11 cellular contexts compared by ENCODE assay signal in the genomic region with DNA sequence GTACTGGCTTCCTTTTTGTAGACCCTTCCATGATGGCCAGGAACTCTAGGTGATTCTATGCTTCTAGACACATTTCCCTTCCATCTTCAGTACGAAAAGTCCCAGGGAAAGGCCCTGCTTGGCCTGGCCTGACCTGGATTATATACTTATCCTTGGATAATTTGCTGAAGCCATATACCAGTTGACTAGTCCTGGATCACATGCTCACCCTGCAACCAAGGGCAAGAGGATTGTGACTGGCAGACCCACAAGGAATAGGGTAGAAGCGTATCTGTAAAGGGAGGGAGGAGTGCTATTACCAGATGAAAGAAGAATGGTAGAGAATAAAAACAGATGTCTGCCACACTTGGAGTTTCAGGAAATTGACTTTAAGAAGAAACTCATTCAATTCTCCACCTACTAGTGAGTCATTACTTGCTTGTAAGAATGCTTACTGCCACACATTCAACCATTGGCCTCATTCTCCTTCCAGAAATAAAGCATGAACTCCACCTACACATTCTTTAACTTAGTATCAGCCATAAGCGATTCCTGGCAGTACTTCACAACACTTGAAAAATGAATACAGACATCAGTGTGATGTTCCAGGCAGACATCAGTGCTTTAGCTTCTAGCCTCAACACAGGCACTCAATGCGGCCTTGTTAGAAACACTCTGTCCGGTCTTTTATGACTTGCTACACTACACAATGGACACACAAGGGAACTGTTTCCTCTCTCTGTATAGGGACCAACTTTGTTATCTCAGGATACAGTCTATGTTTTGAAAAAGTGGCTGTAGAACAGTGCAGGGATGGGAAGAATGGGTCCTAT.
DNase-seq lines count a peak whose midpoint lies in the region; TF ChIP-seq lines count a peak whose summit lies in the region.
"Had no signal": no experiment of that assay in that cellular context is flagged by ENCODE, and none has a peak within 500 bp of the region (broad histone marks: within the 10 kb centered on the region; RNA-seq: fewer than 3 reads in every experiment).

No MANE protein-coding gene starts in this region.

- H3K9me3 Mint-ChIP-seq in T-helper 2 cell treated with Interferon-gamma antibody and Interleukin-4, amounts not matched to agents 5 μg/mL and 100 μg/mL, for 36 hours = peaks cover 5% of the 10 kb centered on the region
- H3K9me3 Mint-ChIP-seq: memory B cell had no signal

- intact Hi-C loops in left ventricle myocardium inferior (cut with micrococcal nuclease) (no loop called here), adrenal gland (cut with DNase I) (no loop called here)

- WGBS in adrenal gland, 4 donors = 89 to 94% (median 92%) methylated on average over 5 of the region's 5 CpGs

- H3K4me1 ChIP-seq in left ventricle myocardium inferior (peaks cover 86% of the 10 kb centered on the region), stomach smooth muscle (ENCODE audit: control insufficient read depth, insufficient read depth, low read length) (peaks cover 39% of the 10 kb centered on the region), adrenal gland (replicated peaks in 1 of 2) (peaks cover 0 to 40% of the 10 kb centered on the region in 2 donors)

- TF ChIP-seq CTCF in left ventricle myocardium inferior (IDR thresholded peaks at IDR 0.05; ENCODE audit: borderline replicate concordance) = no peak
- TF ChIP-seq CTCF in adrenal gland (IDR thresholded peaks at IDR 0.05) = no peak

- peaks cover 2% of the 10 kb centered on the region for H3K27me3 Mint-ChIP-seq in T-helper 2 cell treated with Interferon-gamma antibody and Interleukin-4, amounts not matched to agents 5 μg/mL and 100 μg/mL, for 36 hours (ENCODE audit: low read depth)

- no peak overlapping the region for H3K4me3 ChIP-seq in left ventricle myocardium inferior
- H3K4me3 ChIP-seq in stomach smooth muscle (ENCODE audit: low read length in 2 of 2) = no peak overlapping the region
- H3K4me3 ChIP-seq in adrenal gland = no peak overlapping the region

- DNase-seq in T-helper 2 cell treated with Interferon-gamma antibody and Interleukin-4, amounts not matched to agents 5 μg/mL and 100 μg/mL, for 36 hours (ENCODE audit: low spot score) = peak; percentile 19
- DNase-seq in T-helper 2 cell (no peak), amniotic epithelial cell (ENCODE audit: low read depth) (peak; percentile 91), left ventricle myocardium inferior (no peak), NCI-H748 (lab: John Stamatoyannopoulos, UW; ENCODE audit: unreplicated experiment) (no peak), adrenal gland (no peak), DMS79 treated with DMSO at 0.1 percent for 48 hours (lab: John Stamatoyannopoulos, UW) (no peak)
- DNase-seq: 8988T; activated CD4-positive, alpha-beta T cell treated with anti-CD3 and anti-CD28 coated beads for 48 hours had no signal

- TF ChIP-seq POLR2A in adrenal gland (IDR thresholded peaks at IDR 0.05) = no peak

- no peak overlapping the region for H3K4me3 Mint-ChIP-seq in T-helper 2 cell treated with Interferon-gamma antibody and Interleukin-4, amounts not matched to agents 5 μg/mL and 100 μg/mL, for 36 hours
- H3K4me3 Mint-ChIP-seq: memory B cell had no signal

- no peak overlapping the region for H3K9ac ChIP-seq in stomach smooth muscle (ENCODE audit: low read length in 2 of 2)

- H3K9me3 ChIP-seq in left ventricle myocardium inferior (replicated peaks) (no peaks in the 10 kb centered on the region), stomach smooth muscle (ENCODE audit: control insufficient read depth in 2 of 2, low read length in 2 of 2) (no peaks in the 10 kb centered on the region), adrenal gland (replicated peaks in 1 of 3) (no peaks in the 10 kb centered on the region)

- H3K27ac Mint-ChIP-seq in T-helper 2 cell treated with Interferon-gamma antibody and Interleukin-4, amounts not matched to agents 5 μg/mL and 100 μg/mL, for 36 hours = no peak overlapping the region
- H3K27ac Mint-ChIP-seq: memory B cell had no signal

- no peaks in the 10 kb centered on the region for H3K27me3 ChIP-seq in left ventricle myocardium inferior (ENCODE audit: low read depth)
- H3K27me3 ChIP-seq in stomach smooth muscle (ENCODE audit: control insufficient read depth in 1 of 2, insufficient read depth in 2 of 2, low read length in 2 of 2) = no peaks in the 10 kb centered on the region
- no peaks in the 10 kb centered on the region for H3K27me3 ChIP-seq in adrenal gland

- H3K27ac ChIP-seq in left ventricle myocardium inferior (replicated peaks) (peak overlapping the region; percentile 66), stomach smooth muscle (ENCODE audit: low read length) (peak overlapping the region; percentile 42), adrenal gland (no peak overlapping the region)

- peaks cover 6% of the 10 kb centered on the region for H3K36me3 Mint-ChIP-seq in T-helper 2 cell treated with Interferon-gamma antibody and Interleukin-4, amounts not matched to agents 5 μg/mL and 100 μg/mL, for 36 hours (ENCODE audit: low read depth)
- H3K36me3 Mint-ChIP-seq: memory B cell had no signal

- peaks cover 31% of the 10 kb centered on the region for H3K4me1 Mint-ChIP-seq in T-helper 2 cell treated with Interferon-gamma antibody and Interleukin-4, amounts not matched to agents 5 μg/mL and 100 μg/mL, for 36 hours (ENCODE audit: low read depth)
- H3K4me1 Mint-ChIP-seq: memory B cell had no signal

- H3K36me3 ChIP-seq in left ventricle myocardium inferior = peaks cover 15% of the 10 kb centered on the region
- H3K36me3 ChIP-seq in stomach smooth muscle (ENCODE audit: control insufficient read depth in 2 of 2, insufficient read depth in 2 of 2, low read length in 2 of 2) = peaks cover 2 to 7% of the 10 kb centered on the region in 2 donors
- H3K36me3 ChIP-seq in adrenal gland (replicated peaks in 1 of 2) = no peaks in the 10 kb centered on the region

Comparison
In these comparisons a context has a peak if more than half of its experiments do, and no peak if none do; other contexts are left out.
1. DNase-seq: peak in T-helper 2 cell treated with Interferon-gamma antibody and Interleukin-4, amounts not matched to agents 5 μg/mL and 100 μg/mL, for 36 hours (single experiment) and amniotic epithelial cell (single experiment); none in T-helper 2 cell (0 of 5), left ventricle myocardium inferior (single experiment), NCI-H748 (single experiment), adrenal gland (0 of 7) and DMS79 treated with DMSO at 0.1 percent for 48 hours (single experiment).
2. H3K27ac ChIP-seq: peak in left ventricle myocardium inferior (single experiment) and stomach smooth muscle (single experiment); none in adrenal gland (0 of 5).